ENCODE assay signal across 1 cellular context in the genomic region with DNA sequence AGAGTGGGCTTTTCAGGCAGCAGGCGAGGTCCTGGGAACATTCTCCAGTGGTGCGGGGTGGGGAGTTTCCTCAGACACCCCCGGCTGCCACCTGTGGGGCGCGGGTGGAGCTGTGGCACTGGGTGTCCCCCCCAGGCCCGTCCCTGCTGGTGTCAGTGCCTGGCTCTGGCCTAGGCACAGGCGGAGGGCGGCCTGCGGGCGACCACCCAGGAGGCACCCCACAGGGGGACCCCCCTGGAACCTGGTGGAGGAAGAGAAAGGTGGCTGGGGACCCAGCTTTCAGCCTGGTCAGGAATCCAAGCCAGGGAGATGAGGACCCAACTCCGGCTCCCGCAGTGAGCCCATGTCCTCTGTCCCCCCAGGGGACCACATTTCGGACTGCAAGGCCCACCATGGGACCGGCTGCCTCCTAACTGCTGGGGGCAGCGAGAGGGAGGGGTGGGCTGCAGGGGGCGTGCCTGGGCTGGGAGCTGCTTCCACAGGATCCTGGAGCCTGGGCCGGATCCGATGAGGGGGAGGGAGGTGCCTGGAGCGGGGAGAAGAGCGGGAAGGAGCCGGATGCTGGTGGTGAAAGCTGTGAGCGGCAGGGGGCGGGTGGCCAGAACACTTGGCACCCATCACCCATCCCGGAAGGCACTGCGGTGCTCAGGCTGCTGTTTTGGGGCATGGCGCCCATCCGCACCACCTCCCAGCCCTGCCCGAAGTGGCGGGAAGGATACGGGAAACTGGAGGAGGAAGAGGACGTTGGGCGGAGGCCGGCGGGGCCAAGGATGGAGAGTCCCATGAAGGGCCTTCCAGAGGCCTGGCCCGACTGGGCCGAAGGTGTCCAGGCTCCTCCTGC.
TF ChIP-seq lines count a peak whose summit lies in the region.

No MANE protein-coding gene starts in this region.

TF ChIP-seq in K562, 482 proteins besides CTCF, POLR2A, EP300 and RAD21:
- TF ChIP-seq RBFOX2 (IDR thresholded peaks at IDR 0.05; ENCODE audit: low read depth, low read length) (peak; percentile 49; the same call in 1 of the 2 replicates), ZFP30 (CRISPR knock-in tag; IDR thresholded peaks at IDR 0.05; ENCODE audit: borderline replicate concordance) (no peak), POLR2G (IDR thresholded peaks at IDR 0.05; ENCODE audit: low read depth, low read length) (peak; percentile 44), PRPF4 (IDR thresholded peaks at IDR 0.05; ENCODE audit: insufficient read depth, low read depth, low read length, poor library complexity, severe bottlenecking) (no peak), ETV1 (tag; conservative IDR thresholded peaks at IDR 0.05; ENCODE audit: low read depth) (no peak), ETV5 (CRISPR knock-in tag; IDR thresholded peaks at IDR 0.05; ENCODE audit: low read depth) (no peak), NFATC3 (IDR thresholded peaks at IDR 0.05) (no peak), CBX8 (IDR thresholded peaks at IDR 0.05; ENCODE audit: borderline replicate concordance, extremely low read depth, low read depth, low read length, poor library complexity, severe bottlenecking) (no peak), DNMT1 (IDR thresholded peaks at IDR 0.05) (no peak)
- TF ChIP-seq, protein P1, sequence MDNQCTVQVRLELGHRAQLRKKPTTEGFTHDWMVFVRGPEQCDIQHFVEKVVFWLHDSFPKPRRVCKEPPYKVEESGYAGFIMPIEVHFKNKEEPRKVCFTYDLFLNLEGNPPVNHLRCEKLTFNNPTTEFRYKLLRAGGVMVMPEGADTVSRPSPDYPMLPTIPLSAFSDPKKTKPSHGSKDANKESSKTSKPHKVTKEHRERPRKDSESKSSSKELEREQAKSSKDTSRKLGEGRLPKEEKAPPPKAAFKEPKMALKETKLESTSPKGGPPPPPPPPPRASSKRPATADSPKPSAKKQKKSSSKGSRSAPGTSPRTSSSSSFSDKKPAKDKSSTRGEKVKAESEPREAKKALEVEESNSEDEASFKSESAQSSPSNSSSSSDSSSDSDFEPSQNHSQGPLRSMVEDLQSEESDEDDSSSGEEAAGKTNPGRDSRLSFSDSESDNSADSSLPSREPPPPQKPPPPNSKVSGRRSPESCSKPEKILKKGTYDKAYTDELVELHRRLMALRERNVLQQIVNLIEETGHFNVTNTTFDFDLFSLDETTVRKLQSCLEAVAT (IDR thresholded peaks at IDR 0.05): no peak
